Comparison of ENCODE assay signal across 27 cellular contexts in the genomic region with DNA sequence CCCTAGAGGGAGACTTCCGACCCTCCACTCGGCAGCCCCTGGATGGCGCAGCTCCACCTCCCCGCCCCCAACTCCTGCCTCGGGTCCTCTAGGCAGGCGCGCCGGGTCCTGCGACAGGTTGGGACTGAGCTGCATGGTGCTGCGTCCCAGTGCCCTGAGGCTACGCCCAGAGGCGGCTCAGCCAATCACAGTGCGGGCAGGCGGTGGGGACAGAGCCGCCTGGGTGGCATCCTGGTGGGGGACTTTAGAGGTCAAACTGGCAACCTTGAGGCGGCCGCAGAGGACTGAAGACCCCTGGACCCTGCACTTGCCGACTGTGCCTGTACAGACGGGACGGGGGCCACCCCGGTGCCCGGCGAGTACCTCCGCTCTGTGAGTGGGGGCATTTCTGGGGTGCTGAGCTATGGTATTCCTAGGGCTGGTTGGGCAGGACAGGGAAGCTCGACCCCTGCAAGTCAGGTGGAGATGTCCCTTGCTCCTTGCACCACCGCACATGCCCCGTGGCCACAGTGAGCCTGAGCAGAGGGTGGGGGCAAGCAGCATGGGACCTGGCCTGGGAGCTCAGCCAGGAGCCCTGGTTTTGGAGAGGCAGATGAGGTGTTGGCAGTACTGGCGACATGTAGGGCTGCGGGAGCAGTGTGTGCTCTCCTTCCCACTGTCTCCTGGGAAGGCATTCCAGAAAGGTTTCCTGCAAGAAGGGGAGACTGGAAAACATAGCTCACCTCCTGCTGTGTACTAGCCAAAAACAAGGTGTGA. TPM values are rescaled to one million over a fixed set of nuclear protein-coding genes. Genes with fewer than 3 reads are reported as not detected.
DNase-seq lines count a peak whose midpoint lies in the region; ATAC-seq, FAIRE-seq and TF ChIP-seq lines count a peak whose summit lies in the region.
"Had no signal": no experiment of that assay in that cellular context is flagged by ENCODE, and none has a peak within 500 bp of the region (broad histone marks: within the 10 kb centered on the region; RNA-seq: fewer than 3 reads in every experiment).

No MANE protein-coding gene starts in this region.

- no peaks in the 10 kb centered on the region for H3K9me3 Mint-ChIP-seq in glutamatergic neuron (ENCODE audit: unreplicated experiment)
- H3K9me3 Mint-ChIP-seq: activated CD8-positive, alpha-beta T cell treated with anti-CD3 and anti-CD28 coated beads for 36 hours; HFFc6 had no signal

- no peaks in the 10 kb centered on the region for H3K36me3 ChIP-seq in H1 (ENCODE audit: control insufficient read depth in 2 of 4, insufficient read depth in 4 of 4, low read length in 3 of 4)
- no peaks in the 10 kb centered on the region for H3K36me3 ChIP-seq in iPS-15b (ENCODE audit: control insufficient read depth, insufficient read depth, low read length)
- H3K36me3 ChIP-seq in trophoblast cell (ENCODE audit: control insufficient read depth in 1 of 2, insufficient read depth in 2 of 2, low read length in 2 of 2) = no peaks in the 10 kb centered on the region
- H3K36me3 ChIP-seq: adrenal gland, sigmoid colon, uterus had no signal

- TF ChIP-seq RAD21 in H1 (IDR thresholded peaks at IDR 0.05 in 1 of 2, conservative IDR thresholded peaks at IDR 0.05 in 1 of 2; ENCODE audit: low read depth in 2 of 2, low read length in 2 of 2) = peak; percentile 28 to 49; a peak in 3 of 4 replicates

- no peaks in the 10 kb centered on the region for H4K20me1 ChIP-seq in H1 (replicated peaks in 1 of 2; ENCODE audit: control insufficient read depth in 1 of 2, insufficient read depth in 2 of 2, low read length in 2 of 2)

- H4K12ac ChIP-seq in trophoblast cell (ENCODE audit: low read depth, low read length) = no peak overlapping the region

- no peak overlapping the region for H3K27ac ChIP-seq in H1 (ENCODE audit: low read depth, low read length)
- no peak overlapping the region for H3K27ac ChIP-seq in trophoblast cell (ENCODE audit: low read depth, low read length)
- H3K27ac ChIP-seq: adrenal gland, parathyroid adenoma, sigmoid colon, uterus had no signal

- no peaks in the 10 kb centered on the region for H3K4me1 Mint-ChIP-seq in glutamatergic neuron (ENCODE audit: low read depth, unreplicated experiment)
- H3K4me1 Mint-ChIP-seq: naive B cell had no signal

- 0 out of 2 replicates have a peak overlapping the region, but pooled peaks have one; percentile 73 for H2AFZ ChIP-seq in H1 (ENCODE audit: low read length)
- no peak overlapping the region for H2AFZ ChIP-seq in trophoblast cell (ENCODE audit: insufficient read depth, low read length, poor library complexity)
- H2AFZ ChIP-seq: parathyroid adenoma had no signal

- TF ChIP-seq POLR2A in H1 (IDR thresholded peaks at IDR 0.05; ENCODE audit: control extremely low read depth in 1 of 2, low read depth in 2 of 2, low read length in 2 of 2) = no peak

- H3K27ac Mint-ChIP-seq in glutamatergic neuron (ENCODE audit: unreplicated experiment) = no peak overlapping the region
- H3K27ac Mint-ChIP-seq: activated CD8-positive, alpha-beta T cell treated with anti-CD3 and anti-CD28 coated beads for 36 hours; HFFc6; naive B cell had no signal

- TF ChIP-seq EP300 in H1 (IDR thresholded peaks at IDR 0.05; ENCODE audit: borderline replicate concordance in 1 of 2, low read depth in 2 of 2, low read length in 2 of 2) = no peak

- peak overlapping the region; percentile 89 for H2BK20ac ChIP-seq in H1 (ENCODE audit: low read length)

- no peak for ATAC-seq in GM18858 (IDR thresholded peaks at IDR 0.05; ENCODE audit: unreplicated experiment)
- no peak for ATAC-seq in GM21825 (IDR thresholded peaks at IDR 0.05; ENCODE audit: unreplicated experiment)
- ATAC-seq: activated CD8-positive, alpha-beta T cell treated with anti-CD3 and anti-CD28 coated beads for 36 hours had no signal

- H2BK120ac ChIP-seq in H1 (replicated peaks; ENCODE audit: low read depth, low read length) (no peak overlapping the region), trophoblast cell (ENCODE audit: insufficient read depth, low read length, poor library complexity) (peak overlapping the region; percentile 14)

- 0 out of 4 replicates have a peak overlapping the region, but pooled peaks of 1 of the 2 experiments have one; percentile 26 for H3K4me2 ChIP-seq in H1 (ENCODE audit: insufficient read depth in 1 of 2, low read depth in 2 of 2, low read length in 2 of 2)
- no peak overlapping the region for H3K4me2 ChIP-seq in trophoblast cell (ENCODE audit: low read length)

- DNase-seq in ELF-1 (ENCODE audit: low read depth, low spot score) (peak; percentile 88), H1 (ENCODE audit: low read depth in 1 of 2, low spot score in 2 of 2) (peak; percentile 44 to 80), trophoblast cell (peak in 1 of 2 donors; percentile 25), NCI-H2196 (lab: John Stamatoyannopoulos, UW; ENCODE audit: unreplicated experiment) (no peak), glutamatergic neuron (no peak)
- DNase-seq: activated CD4-positive, CD25-positive, alpha-beta regulatory T cell treated with anti-CD3 and anti-CD28 coated beads, Interleukin-2, amount 50 U/mL, for 72 hours; activated CD8-positive, alpha-beta T cell treated with anti-CD3 and anti-CD28 coated beads for 36 hours; activated naive CD4-positive, alpha-beta T cell; activated T-cell treated with anti-CD3 and anti-CD28 coated beads for 4 hours; adrenal gland; HFFc6; hippocampal formation; kidney glomerular epithelial cell; naive B cell; NCI-H1092; NCI-H1930; OCI-M1; sigmoid colon; stimulated activated CD8-positive, alpha-beta memory T cell treated with anti-CD3 and anti-CD28 coated beads, Interleukin-4, amount 100 ng/mL, for 48 hours; uterus had no signal

- H3K14ac ChIP-seq in H1 (ENCODE audit: insufficient read length) (no peak overlapping the region), trophoblast cell (ENCODE audit: low read length) (peak overlapping the region; percentile 13)

- H3K4ac ChIP-seq in H1 (replicated peaks; ENCODE audit: insufficient read length, low read depth, low read length) = peak overlapping the region; percentile 96
- no peak overlapping the region for H3K4ac ChIP-seq in trophoblast cell (ENCODE audit: low read depth, low read length)

- H4K8ac ChIP-seq in H1 (ENCODE audit: extremely low read depth, insufficient read depth, low read length) = peak overlapping the region; percentile 81
- no peak overlapping the region for H4K8ac ChIP-seq in trophoblast cell (ENCODE audit: low read depth, low read length)

- no peak for FAIRE-seq in H1 (lab: Jason Lieb, UNC)
- FAIRE-seq: bronchial epithelial cell, endothelial cell of umbilical vein, G401.6 had no signal

- H3K9me3 ChIP-seq in H1 (ENCODE audit: insufficient read depth in 2 of 2, low read depth in 1 of 2, low read length in 1 of 2) (no peaks in the 10 kb centered on the region), iPS-15b (ENCODE audit: control insufficient read depth, insufficient read depth, low read length) (no peaks in the 10 kb centered on the region), trophoblast cell (ENCODE audit: insufficient read depth, low read depth, low read length) (peaks cover 2% of the 10 kb centered on the region)
- H3K9me3 ChIP-seq: adrenal gland, sigmoid colon, uterus had no signal

- no peaks in the 10 kb centered on the region for H3K79me2 ChIP-seq in H1 (ENCODE audit: control insufficient read depth in 1 of 2, insufficient read depth in 2 of 2, low read length in 2 of 2)
- peaks cover 2% of the 10 kb centered on the region for H3K79me2 ChIP-seq in trophoblast cell (ENCODE audit: control insufficient read depth, insufficient read depth, low read length, poor library complexity)
- H3K79me2 ChIP-seq: parathyroid adenoma had no signal

- H3K36me3 Mint-ChIP-seq in glutamatergic neuron (ENCODE audit: unreplicated experiment) = no peaks in the 10 kb centered on the region
- H3K36me3 Mint-ChIP-seq: naive B cell had no signal

- H3K23me2 ChIP-seq in H1 (ENCODE audit: low read depth, low read length) = no peaks in the 10 kb centered on the region

- no peak overlapping the region for H3K56ac ChIP-seq in H1 (replicated peaks; ENCODE audit: insufficient read length, low read depth, low read length)

- H2BK12ac ChIP-seq in H1 (ENCODE audit: low read depth, low read length) = peak overlapping the region; percentile 87; the same call in 1 of the 2 replicates
- H2BK12ac ChIP-seq in trophoblast cell (ENCODE audit: low read length) = peak overlapping the region; percentile 7

- no peaks in the 10 kb centered on the region for H3K79me1 ChIP-seq in H1 (ENCODE audit: low read depth, low read length)
- peaks cover 4% of the 10 kb centered on the region for H3K79me1 ChIP-seq in trophoblast cell (ENCODE audit: low read length)

- no peak overlapping the region for H2BK5ac ChIP-seq in H1 (ENCODE audit: low read depth, low read length)
- no peak overlapping the region for H2BK5ac ChIP-seq in trophoblast cell (ENCODE audit: low read depth, low read length, poor library complexity)

- H3K18ac ChIP-seq in H1 (ENCODE audit: extremely low read depth, low read length) = peak overlapping the region; percentile 87
- no peak overlapping the region for H3K18ac ChIP-seq in trophoblast cell (ENCODE audit: low read length)

- H3K4me3 ChIP-seq in H1 (ENCODE audit: extremely low read depth in 1 of 4, insufficient read depth in 2 of 4, low read depth in 3 of 4, low read length in 4 of 4) = no peak overlapping the region
- H3K4me3 ChIP-seq in iPS-15b (ENCODE audit: low read depth, low read length) = peak overlapping the region; percentile 30
- H3K4me3 ChIP-seq in trophoblast cell (ENCODE audit: low read depth, low read length) = peak overlapping the region; percentile 44
- H3K4me3 ChIP-seq: adrenal gland, sigmoid colon, uterus had no signal

- H2AK5ac ChIP-seq in H1 (ENCODE audit: low read depth, low read length) = no peak overlapping the region
- no peak overlapping the region for H2AK5ac ChIP-seq in trophoblast cell (ENCODE audit: low read length)

- TF ChIP-seq CTCF in H1 (IDR thresholded peaks at IDR 0.05; ENCODE audit: control extremely low read depth in 1 of 3, insufficient read depth in 1 of 3, low read depth in 1 of 3, low read length in 3 of 3) = peak; percentile 22 to 28 (median 26)
- no peak for TF ChIP-seq CTCF in glutamatergic neuron (IDR thresholded peaks at IDR 0.05; ENCODE audit: partially characterized antibody, unreplicated experiment)

- H4K91ac ChIP-seq in H1 (replicated peaks; ENCODE audit: insufficient read length, low read length) (peak overlapping the region; percentile 88), trophoblast cell (ENCODE audit: low read depth, low read length) (peak overlapping the region; percentile 36)

- POLR2A ChIA-PET in H1 (lab: Charles Lee; ENCODE audit: partially characterized antibody) = interaction anchor here (0.5 to 1.3 kb wide), 2 partner anchors 55 to 103 kb away, joined by 3 read pairs; no protein-coding TSS in a partner anchor

- WGBS in H1 (ENCODE audit: extremely low coverage in 1 of 2, insufficient coverage in 1 of 2, insufficient read length in 1 of 2, insufficient replicate concordance in 2 of 2, low coverage in 1 of 2, low lambda C conversion rate in 2 of 2, missing lambda C conversion rate in 1 of 2), 2 experiments = 76% methylated on average over 29 of the region's 29 CpGs; no CpG with 5 or more reads in 1 of the 2 experiments
- no CpG with 5 or more reads among the region's 29 CpGs for WGBS in trophoblast cell (ENCODE audit: extremely low coverage, insufficient coverage, insufficient read length)

- no peak overlapping the region for H3K9ac ChIP-seq in H1 (replicated peaks in 1 of 4; ENCODE audit: extremely low read depth in 1 of 4, low read depth in 3 of 4, low read length in 3 of 4)
- no peak overlapping the region for H3K9ac ChIP-seq in iPS-15b (ENCODE audit: low read depth, low read length)
- H3K9ac ChIP-seq in trophoblast cell (ENCODE audit: low read length) = no peak overlapping the region
- H3K9ac ChIP-seq: parathyroid adenoma had no signal

- H3K4me1 ChIP-seq in H1 (replicated peaks in 1 of 4; ENCODE audit: control insufficient read depth in 3 of 4, insufficient read depth in 4 of 4, low read length in 3 of 4) (peaks cover 0 to 6% (median 1%) of the 10 kb centered on the region in 4 experiments; a peak in 3 of 7 replicates), iPS-15b (ENCODE audit: control insufficient read depth, insufficient read depth, low read length) (peaks cover 3% of the 10 kb centered on the region), trophoblast cell (ENCODE audit: control insufficient read depth in 1 of 2, insufficient read depth in 2 of 2, low read length in 2 of 2) (peaks cover 2 to 8% of the 10 kb centered on the region in 2 experiments)
- H3K4me1 ChIP-seq: adrenal gland, parathyroid adenoma, sigmoid colon, uterus had no signal

- H3K27me3 ChIP-seq in H1 (replicated peaks in 1 of 4; ENCODE audit: control insufficient read depth in 3 of 4, extremely low read depth in 1 of 4, insufficient read depth in 3 of 4, low read length in 3 of 4) (no peaks in the 10 kb centered on the region), iPS-15b (ENCODE audit: control insufficient read depth, insufficient read depth, low read length) (peaks cover 5% of the 10 kb centered on the region), trophoblast cell (ENCODE audit: insufficient read depth, low read length) (no peaks in the 10 kb centered on the region)
- H3K27me3 ChIP-seq: uterus had no signal

- H2BK15ac ChIP-seq in H1 (ENCODE audit: low read length) = 0 out of 2 replicates have a peak overlapping the region, but pooled peaks have one; percentile 46

- peak overlapping the region; percentile 29 for H4K5ac ChIP-seq in H1 (ENCODE audit: insufficient read length, low read depth, low read length)

- CTCF ChIA-PET in H1 (lab: Charles Lee; ENCODE audit: partially characterized antibody) = interaction anchor here (0.7 to 4.3 kb wide), 14 partner anchors 10 to 180 kb away, joined by 3 to 29 read pairs (median 4); no protein-coding TSS in a partner anchor

- H3K23ac ChIP-seq in H1 (ENCODE audit: insufficient read length) (no peak overlapping the region), trophoblast cell (ENCODE audit: low read length) (no peak overlapping the region)

- H3K27me3 Mint-ChIP-seq in glutamatergic neuron (ENCODE audit: unreplicated experiment) = peaks cover 2% of the 10 kb centered on the region

- H3K4me3 Mint-ChIP-seq in glutamatergic neuron (ENCODE audit: unreplicated experiment) = no peak overlapping the region
- H3K4me3 Mint-ChIP-seq: activated CD8-positive, alpha-beta T cell treated with anti-CD3 and anti-CD28 coated beads for 36 hours; HFFc6; naive B cell had no signal

RNA-seq across cellular contexts. Expression of a gene that starts 45.5 kb away (rescaled TPM):
- 34.4 and 38.2 TPM in 2 replicates for total RNA-seq in H1 (2021; fragmentation: NEBNext Ultra II Directional; extraction: Animal tissue kit (Norgen Biotek cat#: 25700))
- 25.2 and 34.2 TPM in 2 replicates for polyA plus RNA-seq in H1 (2011; rRNA removed)
- 59.9 TPM for polyA plus RNA-seq in H1 (2011; cell fraction: cytosol; rRNA removed)
- polyA plus RNA-seq in H1 (2011; cell fraction: nucleus; rRNA removed) = 22.5 TPM
- 39.3 to 48.8 TPM (median 42.6 TPM) in 4 replicates for polyA plus RNA-seq in H1 (2012, experiment 1 of 2)
- 9.4 TPM for polyA plus RNA-seq in H1 (2012, experiment 2 of 2)
- polyA plus RNA-seq in H1 (2013, experiment 1 of 2) = 54.8 TPM
- 56.7 TPM for polyA plus RNA-seq in H1 (2013, experiment 2 of 2)
- 12.0 and 16.1 TPM in 2 replicates for polyA minus RNA-seq in H1 (2011; rRNA and poly(A)+ RNA removed)
- 11.2 TPM for polyA minus RNA-seq in H1 (2011; cell fraction: cytosol; rRNA and poly(A)+ RNA removed)
- 7.2 TPM for polyA minus RNA-seq in H1 (2011; cell fraction: nucleus; rRNA and poly(A)+ RNA removed)
- 578 and 615 TPM in 2 replicates for polyA plus RNA-seq in trophoblast cell (2013)
- 28.7 TPM for total RNA-seq in glutamatergic neuron (ENCODE audit: unreplicated experiment)

Comparison
In these comparisons a context has a peak if more than half of its experiments do, and no peak if none do; other contexts are left out.
1. DNase-seq: peak in ELF-1 (single experiment) and H1 (2 of 2); none in NCI-H2196 (single experiment) and glutamatergic neuron (single experiment).
2. H3K4me3 ChIP-seq: peak in iPS-15b (single experiment) and trophoblast cell (single experiment); none in H1 (0 of 4).